Comparison of ENCODE assay signal across 1 cellular context in the genomic region with DNA sequence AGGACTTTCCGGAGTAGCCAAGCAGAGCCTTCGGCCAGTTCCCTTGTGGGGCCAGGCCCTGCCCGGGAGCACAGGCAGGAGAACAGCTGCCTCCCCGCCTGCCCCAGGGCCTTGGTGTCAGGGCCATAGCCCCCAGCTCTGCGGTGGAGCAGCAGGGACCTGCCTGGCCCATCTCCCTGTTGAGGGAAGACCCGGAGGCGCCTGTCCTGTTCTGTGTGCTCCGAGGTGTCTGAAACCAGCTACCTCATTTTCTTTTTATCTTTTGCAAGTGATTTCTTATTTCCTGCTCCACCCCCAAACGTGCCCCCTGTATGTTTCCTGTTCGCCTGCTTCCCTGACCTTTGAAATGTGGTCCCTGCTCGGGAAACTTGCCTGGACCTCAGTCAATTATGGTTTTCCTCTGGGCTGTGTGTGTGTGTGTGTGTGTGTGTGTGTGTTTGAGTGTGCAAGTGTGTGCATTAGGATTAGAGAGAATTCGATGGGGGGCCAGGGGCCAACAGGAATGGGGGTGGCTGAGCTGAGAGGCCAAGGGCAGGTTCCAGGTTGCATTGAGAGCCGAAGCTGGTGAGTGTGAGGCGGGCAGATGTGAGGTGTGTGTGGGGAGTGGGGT.
A peak's percentile ranks its signal among the peaks of the same experiment; 100 is the strongest.
TF ChIP-seq lines count a peak whose summit lies in the region.

No MANE protein-coding gene starts in this region.

TF ChIP-seq in HepG2, 621 proteins besides CTCF, POLR2A, EP300 and RAD21 (continued from another document and continues in another):
- TF ChIP-seq, protein P1, sequence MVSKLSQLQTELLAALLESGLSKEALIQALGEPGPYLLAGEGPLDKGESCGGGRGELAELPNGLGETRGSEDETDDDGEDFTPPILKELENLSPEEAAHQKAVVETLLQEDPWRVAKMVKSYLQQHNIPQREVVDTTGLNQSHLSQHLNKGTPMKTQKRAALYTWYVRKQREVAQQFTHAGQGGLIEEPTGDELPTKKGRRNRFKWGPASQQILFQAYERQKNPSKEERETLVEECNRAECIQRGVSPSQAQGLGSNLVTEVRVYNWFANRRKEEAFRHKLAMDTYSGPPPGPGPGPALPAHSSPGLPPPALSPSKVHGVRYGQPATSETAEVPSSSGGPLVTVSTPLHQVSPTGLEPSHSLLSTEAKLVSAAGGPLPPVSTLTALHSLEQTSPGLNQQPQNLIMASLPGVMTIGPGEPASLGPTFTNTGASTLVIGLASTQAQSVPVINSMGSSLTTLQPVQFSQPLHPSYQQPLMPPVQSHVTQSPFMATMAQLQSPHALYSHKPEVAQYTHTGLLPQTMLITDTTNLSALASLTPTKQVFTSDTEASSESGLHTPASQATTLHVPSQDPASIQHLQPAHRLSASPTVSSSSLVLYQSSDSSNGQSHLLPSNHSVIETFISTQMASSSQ (IDR thresholded peaks at IDR 0.05; ENCODE audit: low read depth): no peak
- TF ChIP-seq, protein P1 (CRISPR knock-in tag; IDR thresholded peaks at IDR 0.05; ENCODE audit: borderline replicate concordance): peak; percentile 18; the same call in 1 of the 2 replicates
- TF ChIP-seq ZNF574 (CRISPR knock-in tag; IDR thresholded peaks at IDR 0.05) (peak; percentile 33; the same call in 1 of the 2 replicates), HNRNPL (IDR thresholded peaks at IDR 0.05; ENCODE audit: low read depth, low read length) (0 out of 2 replicates have a peak, but pooled peaks have one; percentile 42), AGO1 (IDR thresholded peaks at IDR 0.05; ENCODE audit: low read depth, low read length, poor library complexity, severe bottlenecking) (no peak), PATZ1 (CRISPR knock-in tag; IDR thresholded peaks at IDR 0.05) (peak; percentile 70), THRA (CRISPR knock-in tag; IDR thresholded peaks at IDR 0.05; ENCODE audit: borderline replicate concordance) (0 out of 2 replicates have a peak, but pooled peaks have one; percentile 31), SALL1 (CRISPR knock-in tag; IDR thresholded peaks at IDR 0.05) (peak; percentile 96), SOX13 (IDR thresholded peaks at IDR 0.05) (peak; percentile 54; the same call in 1 of the 2 replicates), SOX13 (CRISPR knock-in tag; conservative IDR thresholded peaks at IDR 0.05 in 1 of 2, IDR thresholded peaks at IDR 0.05 in 1 of 2) (no peak; a peak in 1 of 4 replicates), HNF4A (CRISPR knock-in tag; IDR thresholded peaks at IDR 0.05) (peak; percentile 72), CBX1 (IDR thresholded peaks at IDR 0.05; ENCODE audit: low read depth) (no peak), DR1 (CRISPR knock-in tag; IDR thresholded peaks at IDR 0.05) (no peak), TAF1 (CRISPR knock-in tag; IDR thresholded peaks at IDR 0.05) (no peak), NFYB (CRISPR knock-in tag; IDR thresholded peaks at IDR 0.05) (no peak), ZNF230 (CRISPR knock-in tag; IDR thresholded peaks at IDR 0.05) (peak; percentile 24; the same call in 1 of the 2 replicates), NCOA2 (CRISPR knock-in tag; IDR thresholded peaks at IDR 0.05) (peak; percentile 56), ZNF607 (CRISPR knock-in tag; IDR thresholded peaks at IDR 0.05; ENCODE audit: borderline replicate concordance) (peak; percentile 73; the same call in 1 of the 2 replicates), ZNF781 (CRISPR knock-in tag; IDR thresholded peaks at IDR 0.05; ENCODE audit: borderline replicate concordance, not compliant biosample characterization) (peak; percentile 77), HOXA9 (CRISPR knock-in tag; IDR thresholded peaks at IDR 0.05; ENCODE audit: borderline replicate concordance) (0 out of 2 replicates have a peak, but pooled peaks have one; percentile 43), ZNF264 (CRISPR knock-in tag; IDR thresholded peaks at IDR 0.05) (peak; percentile 60; the same call in 1 of the 2 replicates), ZNF256 (CRISPR knock-in tag; conservative IDR thresholded peaks at IDR 0.05) (peak; percentile 78; the same call in 1 of the 2 replicates), SALL2 (CRISPR knock-in tag; IDR thresholded peaks at IDR 0.05) (peak; percentile 56; the same call in 1 of the 2 replicates), NFAT5 (CRISPR knock-in tag; IDR thresholded peaks at IDR 0.05) (peak; percentile 55; the same call in 1 of the 2 replicates), ZNF788 (CRISPR knock-in tag; IDR thresholded peaks at IDR 0.05; ENCODE audit: borderline replicate concordance) (peak; percentile 65; the same call in 1 of the 2 replicates)
- TF ChIP-seq, protein P2, sequence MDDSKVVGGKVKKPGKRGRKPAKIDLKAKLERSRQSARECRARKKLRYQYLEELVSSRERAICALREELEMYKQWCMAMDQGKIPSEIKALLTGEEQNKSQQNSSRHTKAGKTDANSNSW (CRISPR knock-in tag; IDR thresholded peaks at IDR 0.05; ENCODE audit: borderline replicate concordance): no peak
- TF ChIP-seq, protein P3, sequence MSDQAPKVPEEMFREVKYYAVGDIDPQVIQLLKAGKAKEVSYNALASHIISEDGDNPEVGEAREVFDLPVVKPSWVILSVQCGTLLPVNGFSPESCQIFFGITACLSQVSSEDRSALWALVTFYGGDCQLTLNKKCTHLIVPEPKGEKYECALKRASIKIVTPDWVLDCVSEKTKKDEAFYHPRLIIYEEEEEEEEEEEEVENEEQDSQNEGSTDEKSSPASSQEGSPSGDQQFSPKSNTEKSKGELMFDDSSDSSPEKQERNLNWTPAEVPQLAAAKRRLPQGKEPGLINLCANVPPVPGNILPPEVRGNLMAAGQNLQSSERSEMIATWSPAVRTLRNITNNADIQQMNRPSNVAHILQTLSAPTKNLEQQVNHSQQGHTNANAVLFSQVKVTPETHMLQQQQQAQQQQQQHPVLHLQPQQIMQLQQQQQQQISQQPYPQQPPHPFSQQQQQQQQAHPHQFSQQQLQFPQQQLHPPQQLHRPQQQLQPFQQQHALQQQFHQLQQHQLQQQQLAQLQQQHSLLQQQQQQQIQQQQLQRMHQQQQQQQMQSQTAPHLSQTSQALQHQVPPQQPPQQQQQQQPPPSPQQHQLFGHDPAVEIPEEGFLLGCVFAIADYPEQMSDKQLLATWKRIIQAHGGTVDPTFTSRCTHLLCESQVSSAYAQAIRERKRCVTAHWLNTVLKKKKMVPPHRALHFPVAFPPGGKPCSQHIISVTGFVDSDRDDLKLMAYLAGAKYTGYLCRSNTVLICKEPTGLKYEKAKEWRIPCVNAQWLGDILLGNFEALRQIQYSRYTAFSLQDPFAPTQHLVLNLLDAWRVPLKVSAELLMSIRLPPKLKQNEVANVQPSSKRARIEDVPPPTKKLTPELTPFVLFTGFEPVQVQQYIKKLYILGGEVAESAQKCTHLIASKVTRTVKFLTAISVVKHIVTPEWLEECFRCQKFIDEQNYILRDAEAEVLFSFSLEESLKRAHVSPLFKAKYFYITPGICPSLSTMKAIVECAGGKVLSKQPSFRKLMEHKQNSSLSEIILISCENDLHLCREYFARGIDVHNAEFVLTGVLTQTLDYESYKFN (CRISPR knock-in tag; conservative IDR thresholded peaks at IDR 0.05): peak; percentile 98
- TF ChIP-seq, protein P4, sequence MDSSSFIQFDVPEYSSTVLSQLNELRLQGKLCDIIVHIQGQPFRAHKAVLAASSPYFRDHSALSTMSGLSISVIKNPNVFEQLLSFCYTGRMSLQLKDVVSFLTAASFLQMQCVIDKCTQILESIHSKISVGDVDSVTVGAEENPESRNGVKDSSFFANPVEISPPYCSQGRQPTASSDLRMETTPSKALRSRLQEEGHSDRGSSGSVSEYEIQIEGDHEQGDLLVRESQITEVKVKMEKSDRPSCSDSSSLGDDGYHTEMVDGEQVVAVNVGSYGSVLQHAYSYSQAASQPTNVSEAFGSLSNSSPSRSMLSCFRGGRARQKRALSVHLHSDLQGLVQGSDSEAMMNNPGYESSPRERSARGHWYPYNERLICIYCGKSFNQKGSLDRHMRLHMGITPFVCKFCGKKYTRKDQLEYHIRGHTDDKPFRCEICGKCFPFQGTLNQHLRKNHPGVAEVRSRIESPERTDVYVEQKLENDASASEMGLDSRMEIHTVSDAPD (CRISPR knock-in tag; IDR thresholded peaks at IDR 0.05): peak; percentile 76; the same call in 1 of the 2 replicates
